ENCODE assay signal across 15 cellular contexts in the genomic region with DNA sequence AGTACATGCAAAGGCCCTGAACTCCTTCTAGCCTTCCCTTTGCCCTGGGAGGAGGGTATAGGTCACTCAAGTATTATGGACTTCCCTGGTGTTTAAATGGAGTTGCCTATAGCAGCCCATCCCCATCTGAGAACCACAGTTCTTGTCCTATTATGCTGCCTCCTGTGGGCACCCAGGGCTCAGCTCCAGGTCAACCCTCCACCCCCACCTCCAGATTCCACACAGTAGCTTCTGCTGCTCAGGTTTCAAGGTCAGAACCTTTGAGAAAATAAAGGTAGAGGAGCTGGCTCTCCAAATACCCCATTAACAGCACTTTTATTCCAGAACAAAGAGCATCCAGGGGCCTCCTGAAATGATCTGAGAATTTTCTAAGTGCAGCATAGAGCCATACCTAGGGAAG. TPM values are rescaled to one million over a fixed set of nuclear protein-coding genes. Genes with fewer than 3 reads are reported as not detected.
A peak's percentile ranks its signal among the peaks of the same experiment; 100 is the strongest.
DNase-seq lines count a peak whose midpoint lies in the region; ATAC-seq and TF ChIP-seq lines count a peak whose summit lies in the region.
"Had no signal": no experiment of that assay in that cellular context is flagged by ENCODE, and none has a peak within 500 bp of the region (broad histone marks: within the 10 kb centered on the region; RNA-seq: fewer than 3 reads in every experiment).

No MANE protein-coding gene starts in this region.

- no peak for TF ChIP-seq RAD21 in IMR-90 (IDR thresholded peaks at IDR 0.05; ENCODE audit: low read length)

- TF ChIP-seq POLR2A in IMR-90 (IDR thresholded peaks at IDR 0.05; ENCODE audit: low read depth, low read length) (no peak), GM18505 (IDR thresholded peaks at IDR 0.05; ENCODE audit: borderline replicate concordance, extremely low read depth, insufficient read depth, insufficient read length) (no peak)

- no peaks in the 10 kb centered on the region for H3K9me3 Mint-ChIP-seq in endothelial cell (ENCODE audit: unreplicated experiment)
- peaks cover 0 to 13% (median 7%) of the 10 kb centered on the region in 9 donors for H3K9me3 Mint-ChIP-seq in naive thymus-derived CD8-positive, alpha-beta T cell
- peaks cover 3% of the 10 kb centered on the region for H3K9me3 Mint-ChIP-seq in activated CD8-positive, alpha-beta memory T cell treated with anti-CD3 and anti-CD28 coated beads, Interleukin-2, amount 10 ng/mL, durations not matched to agents 7 days and 5 days (ENCODE audit: low read depth)

- H4K20me1 ChIP-seq in IMR-90 (ENCODE audit: insufficient read depth, low read length), result peaks cover 99% of the 10 kb centered on the region

- in situ Hi-C loops in IMR-90 (cut with MboI; ENCODE audit: low sequenced_read_pairs), result no loop called here

- no peak overlapping the region for H2BK5ac ChIP-seq in IMR-90 (ENCODE audit: low read depth, low read length, poor library complexity, severe bottlenecking)

- TF ChIP-seq CTCF in AG04449 (IDR thresholded peaks at IDR 0.05; ENCODE audit: insufficient read depth, low read length, missing control alignments) (peak; percentile 8), IMR-90 (conservative IDR thresholded peaks at IDR 0.05; ENCODE audit: low read depth, low read length) (0 out of 2 replicates have a peak, but pooled peaks have one; percentile 12), endothelial cell (IDR thresholded peaks at IDR 0.05; ENCODE audit: unreplicated experiment) (no peak), psoas muscle (IDR thresholded peaks at IDR 0.05) (no peak)

- no peak overlapping the region for H3K56ac ChIP-seq in IMR-90 (ENCODE audit: extremely low read depth, insufficient read depth, low read length)

- H3K36me3 ChIP-seq in IMR-90 (ENCODE audit: control insufficient read depth, insufficient read depth, low read length) (peaks cover 87% of the 10 kb centered on the region), psoas muscle (ENCODE audit: insufficient read depth in 1 of 2, low read depth in 1 of 2) (peaks cover 0 to 8% of the 10 kb centered on the region in 2 donors)

- peak overlapping the region; percentile 11 for H3K4me3 Mint-ChIP-seq in endothelial cell (ENCODE audit: unreplicated experiment)
- H3K4me3 Mint-ChIP-seq in naive thymus-derived CD8-positive, alpha-beta T cell, result peak overlapping the region in 2 of 10 donors; percentile 14 to 19
- no peak overlapping the region for H3K4me3 Mint-ChIP-seq in activated CD8-positive, alpha-beta memory T cell treated with anti-CD3 and anti-CD28 coated beads, Interleukin-2, amount 10 ng/mL, durations not matched to agents 7 days and 5 days

- H3K4me1 ChIP-seq in IMR-90 (ENCODE audit: control insufficient read depth, insufficient read depth, low read length) (peaks cover 31% of the 10 kb centered on the region), psoas muscle (peaks cover 10% of the 10 kb centered on the region)
- H3K4me1 ChIP-seq: parathyroid adenoma had no signal

- H3K27ac Mint-ChIP-seq in endothelial cell (ENCODE audit: unreplicated experiment), result no peak overlapping the region
- peak overlapping the region; percentile 29 to 94 (median 78) for H3K27ac Mint-ChIP-seq in naive thymus-derived CD8-positive, alpha-beta T cell
- H3K27ac Mint-ChIP-seq in activated CD8-positive, alpha-beta memory T cell treated with anti-CD3 and anti-CD28 coated beads, Interleukin-2, amount 10 ng/mL, durations not matched to agents 7 days and 5 days, result no peak overlapping the region

- no peak overlapping the region for H3K18ac ChIP-seq in IMR-90 (ENCODE audit: low read depth, low read length)

- no peak overlapping the region for H2AFZ ChIP-seq in IMR-90 (replicated peaks; ENCODE audit: low read length, poor library complexity)
- H2AFZ ChIP-seq: parathyroid adenoma had no signal

- dilution Hi-C loops in IMR-90 (cut with HindIII; ENCODE audit: low sequenced_read_pairs, unreplicated experiment), result no loop called here

- no peak overlapping the region for H3K4me2 ChIP-seq in IMR-90 (ENCODE audit: low read depth, low read length)

- H3K14ac ChIP-seq in IMR-90 (replicated peaks; ENCODE audit: low read depth, low read length), result no peak overlapping the region

- H3K27ac ChIP-seq in IMR-90 (ENCODE audit: insufficient read depth, low read length) (peak overlapping the region; percentile 32; the same call in 1 of the 2 replicates), psoas muscle (no peak overlapping the region)
- H3K27ac ChIP-seq: parathyroid adenoma had no signal

- H3K9me3 ChIP-seq in IMR-90 (ENCODE audit: control insufficient read depth, insufficient read depth, low read length), result no peaks in the 10 kb centered on the region
- no peaks in the 10 kb centered on the region for H3K9me3 ChIP-seq in psoas muscle

- DNase-seq in AG04449 (ENCODE audit: low read depth, low spot score) (no peak), IMR-90 (no peak), endothelial cell (ENCODE audit: low spot score) (no peak), psoas muscle (no peak)
- peak in 1 of 10 donors; percentile 38 for DNase-seq in naive thymus-derived CD8-positive, alpha-beta T cell
- no peak for DNase-seq in activated CD8-positive, alpha-beta memory T cell treated with anti-CD3 and anti-CD28 coated beads, Interleukin-2, amount 10 ng/mL, durations not matched to agents 7 days and 5 days
- DNase-seq: activated CD4-positive, alpha-beta T cell treated with anti-CD3 and anti-CD28 coated beads, Interleukin-2, amount 50 U/mL, for 48 hours; activated effector memory CD4-positive, alpha-beta T cell treated with Interleukin-2 at 50 U/mL for 16 hours; DND-41; NCI-H2029; RPMI8226; T-helper 9 cell had no signal

- H2AK5ac ChIP-seq in IMR-90 (ENCODE audit: low read depth, low read length), result no peak overlapping the region

- H3K4me1 Mint-ChIP-seq in endothelial cell (ENCODE audit: unreplicated experiment), result peaks cover 23% of the 10 kb centered on the region
- peaks cover 41 to 93% (median 76%) of the 10 kb centered on the region in 4 donors for H3K4me1 Mint-ChIP-seq in naive thymus-derived CD8-positive, alpha-beta T cell
- H3K4me1 Mint-ChIP-seq in activated CD8-positive, alpha-beta memory T cell treated with anti-CD3 and anti-CD28 coated beads, Interleukin-2, amount 10 ng/mL, durations not matched to agents 7 days and 5 days, result no peaks in the 10 kb centered on the region

- no peak overlapping the region for H3K4me3 ChIP-seq in AG04449 (ENCODE audit: low read depth, low read length)
- H3K4me3 ChIP-seq in IMR-90 (ENCODE audit: insufficient read depth, low read depth, low read length), result no peak overlapping the region
- no peak overlapping the region for H3K4me3 ChIP-seq in psoas muscle

- H4K8ac ChIP-seq in IMR-90 (ENCODE audit: low read depth in 2 of 2, low read length in 2 of 2), result no peak overlapping the region

- peaks cover 5% of the 10 kb centered on the region for H3K27me3 Mint-ChIP-seq in endothelial cell (ENCODE audit: unreplicated experiment)
- no peaks in the 10 kb centered on the region for H3K27me3 Mint-ChIP-seq in naive thymus-derived CD8-positive, alpha-beta T cell
- H3K27me3 Mint-ChIP-seq in activated CD8-positive, alpha-beta memory T cell treated with anti-CD3 and anti-CD28 coated beads, Interleukin-2, amount 10 ng/mL, durations not matched to agents 7 days and 5 days, result no peaks in the 10 kb centered on the region

- H4K91ac ChIP-seq in IMR-90 (ENCODE audit: insufficient read depth, low read depth, low read length), result no peak overlapping the region

- no peak overlapping the region for H2BK15ac ChIP-seq in IMR-90 (ENCODE audit: low read depth, low read length)

- peaks cover 49% of the 10 kb centered on the region for H3K36me3 Mint-ChIP-seq in endothelial cell (ENCODE audit: low read depth, unreplicated experiment)
- peaks cover 10 to 83% (median 39%) of the 10 kb centered on the region in 3 donors for H3K36me3 Mint-ChIP-seq in naive thymus-derived CD8-positive, alpha-beta T cell
- H3K36me3 Mint-ChIP-seq in activated CD8-positive, alpha-beta memory T cell treated with anti-CD3 and anti-CD28 coated beads, Interleukin-2, amount 10 ng/mL, durations not matched to agents 7 days and 5 days, result peaks cover 14% of the 10 kb centered on the region

- POLR2A ChIA-PET in AG04449 (lab: Yijun Ruan, JAX) (interaction anchor here (0.9 to 1.2 kb wide), 2 partner anchors 43 to 56 kb away, joined by 3 read pairs; no protein-coding TSS in a partner anchor), IMR-90 (lab: Charles Lee; ENCODE audit: unreplicated experiment) (no interaction called here)
- POLR2A ChIA-PET in naive thymus-derived CD8-positive, alpha-beta T cell (lab: Charles Lee), result interaction anchor here (0.8 to 1.4 kb wide), 2 partner anchors 12 to 56 kb away, joined by 3 to 4 read pairs; no protein-coding TSS in a partner anchor

- intact Hi-C loops in IMR-90 (cut with micrococcal nuclease) (no loop called here), psoas muscle (cut with DNase I) (no loop called here)

- CTCF ChIA-PET in AG04449 (lab: Yijun Ruan, JAX) (interaction anchor here (0.9 to 7.8 kb wide), 2 partner anchors 11 to 17 kb away, joined by 3 to 69 read pairs; no protein-coding TSS in a partner anchor), IMR-90 (lab: Yijun Ruan, JAX) (no interaction called here)
- CTCF ChIA-PET in activated CD8-positive, alpha-beta memory T cell treated with anti-CD3 and anti-CD28 coated beads, Interleukin-2, amount 10 ng/mL, durations not matched to agents 7 days and 5 days (lab: Charles Lee), result interaction anchor here (1.3 kb wide), 1 partner anchor 11 kb away, joined by 6 read pairs; no protein-coding TSS in a partner anchor

- H3K9ac ChIP-seq in IMR-90 (ENCODE audit: low read depth, low read length), result no peak overlapping the region
- H3K9ac ChIP-seq: parathyroid adenoma had no signal

- H3K9me1 ChIP-seq in IMR-90 (ENCODE audit: insufficient read depth, low read length), result peaks cover 36% of the 10 kb centered on the region

- no peak overlapping the region for H3K4ac ChIP-seq in IMR-90 (ENCODE audit: low read depth, low read length)

- 0 out of 2 replicates have a peak, but pooled peaks have one; percentile 5 for ATAC-seq in IMR-90 (ENCODE audit: low read depth)
- ATAC-seq in naive thymus-derived CD8-positive, alpha-beta T cell, result no peak
- ATAC-seq in GM18505 (IDR thresholded peaks at IDR 0.05; ENCODE audit: unreplicated experiment), result no peak
- no peak for ATAC-seq in activated CD8-positive, alpha-beta memory T cell treated with anti-CD3 and anti-CD28 coated beads, Interleukin-2, amount 10 ng/mL, durations not matched to agents 7 days and 5 days
- no peak for ATAC-seq in HG03460 (IDR thresholded peaks at IDR 0.05; ENCODE audit: unreplicated experiment)
- ATAC-seq in psoas muscle, result no peak

- no peak overlapping the region for H2AK9ac ChIP-seq in IMR-90 (replicated peaks; ENCODE audit: low read depth, low read length, poor library complexity)

- H4K5ac ChIP-seq in IMR-90 (ENCODE audit: low read depth, low read length), result no peak overlapping the region

- H3K27me3 ChIP-seq in IMR-90 (ENCODE audit: control insufficient read depth, insufficient read depth, low read length) (no peaks in the 10 kb centered on the region), psoas muscle (ENCODE audit: insufficient read depth in 3 of 3, low read length in 2 of 3) (no peaks in the 10 kb centered on the region)

- BruUV-seq in IMR-90 (replicated peaks; lab: Mats Ljungman, UMichigan), result no TSS peak

- no peak overlapping the region for H2BK120ac ChIP-seq in IMR-90 (ENCODE audit: low read depth, low read length)

- H3K79me1 ChIP-seq in IMR-90 (ENCODE audit: low read depth in 1 of 2, low read length in 2 of 2), result peaks cover 23 to 94% of the 10 kb centered on the region in 2 experiments

- no peak overlapping the region for H2BK20ac ChIP-seq in IMR-90 (ENCODE audit: low read depth, low read length)

- H3K23ac ChIP-seq in IMR-90 (ENCODE audit: low read depth, low read length), result no peak overlapping the region; the same call in 1 of the 2 replicates

RNA-seq across cellular contexts. Expression of gene ACTN1, which starts 57.4 kb away (rescaled TPM):
- total RNA-seq in IMR-90 (2012; rRNA removed) (648 and 684 TPM in 2 replicates), endothelial cell (ENCODE audit: unreplicated experiment) (130 TPM), psoas muscle (10 to 100 TPM; 10.9 to 23.7 (median 16.0) TPM)
- polyA plus RNA-seq in IMR-90 (2012; rRNA removed) (766 and 895 TPM in 2 replicates), psoas muscle (1 to 10 TPM; 5.8 to 9.1 (median 6.2) TPM)
- polyA plus RNA-seq in IMR-90 (2012; cell fraction: cytosol; rRNA removed), result 676 and 750 TPM in 2 replicates
- 1,803 and 1,926 TPM in 2 replicates for polyA plus RNA-seq in IMR-90 (2012; cell fraction: nucleus; rRNA removed; ENCODE audit: low replicate concordance)
- 100 to 1,000 TPM; 333 to 341 TPM for total RNA-seq in naive thymus-derived CD8-positive, alpha-beta T cell
- 100 to 1,000 TPM; 144 to 436 (median 267) TPM for polyA plus RNA-seq in naive thymus-derived CD8-positive, alpha-beta T cell
- total RNA-seq in activated CD8-positive, alpha-beta memory T cell treated with anti-CD3 and anti-CD28 coated beads, Interleukin-2, amount 10 ng/mL, durations not matched to agents 7 days and 5 days, result 10 to 100 TPM; 26.8 to 56.0 TPM

Comparison
In these comparisons a context has a peak if more than half of its experiments do, and no peak if none do; other contexts are left out.
1. CTCF ChIP-seq: peak in AG04449 (single experiment) and IMR-90 (single experiment); none in endothelial cell (single experiment) and psoas muscle (single experiment).
2. H3K27ac Mint-ChIP-seq: peak in naive thymus-derived CD8-positive, alpha-beta T cell (10 of 10); none in endothelial cell (single experiment) and activated CD8-positive, alpha-beta memory T cell treated with anti-CD3 and anti-CD28 coated beads, Interleukin-2, amount 10 ng/mL, durations not matched to agents 7 days and 5 days (single experiment).